ENCODE assay signal across 10 cellular contexts in genomic region chr1:248793592-248793991, GRCh38. TPM values are rescaled to one million over a fixed set of nuclear protein-coding genes. Genes with fewer than 3 reads are reported as not detected.
DNase-seq lines count a peak whose midpoint lies in the region; ATAC-seq and TF ChIP-seq lines count a peak whose summit lies in the region.
"Had no signal": no experiment of that assay in that cellular context is flagged by ENCODE, and none has a peak within 500 bp of the region (broad histone marks: within the 10 kb centered on the region; RNA-seq: fewer than 3 reads in every experiment).

No MANE protein-coding gene starts in this region.

- no peak overlapping the region for H3K18ac ChIP-seq in trophoblast cell (ENCODE audit: low read length)

- H4K12ac ChIP-seq in trophoblast cell (ENCODE audit: low read depth, low read length), result no peak overlapping the region

- peaks cover 15% of the 10 kb centered on the region for H3K9me3 Mint-ChIP-seq in activated CD4-positive, alpha-beta memory T cell treated with anti-CD3 and anti-CD28 coated beads for 36 hours

- DNase-seq in NCI-H146 treated with DMSO at 0.1 percent for 48 hours (lab: John Stamatoyannopoulos, UW; ENCODE audit: unreplicated experiment) (peak; percentile 98), trophoblast cell (no peak), MM.1S (no peak), posterior cingulate gyrus (no peak)
- DNase-seq in activated CD4-positive, alpha-beta memory T cell treated with anti-CD3 and anti-CD28 coated beads for 36 hours, result no peak
- DNase-seq: activated CD4-positive, alpha-beta T cell treated with anti-CD3 and anti-CD28 coated beads for 4 hours had no signal

- ATAC-seq in GM18502 (IDR thresholded peaks at IDR 0.05; ENCODE audit: poor library complexity, unreplicated experiment) (peak; percentile 91), GM19395 (IDR thresholded peaks at IDR 0.05; ENCODE audit: unreplicated experiment) (peak; percentile 88), HG02885 (IDR thresholded peaks at IDR 0.05; ENCODE audit: poor library complexity, unreplicated experiment) (peak; percentile 91)

- H3K27ac ChIP-seq in trophoblast cell (ENCODE audit: low read depth, low read length) (no peak overlapping the region), MM.1S (ENCODE audit: low read length) (no peak overlapping the region)

- H3K9me3 ChIP-seq in trophoblast cell (ENCODE audit: insufficient read depth, low read depth, low read length), result peaks cover 18% of the 10 kb centered on the region
- H3K9me3 ChIP-seq in MM.1S (replicated peaks; ENCODE audit: insufficient read depth, low read length), result no peaks in the 10 kb centered on the region

- no peak overlapping the region for H3K4ac ChIP-seq in trophoblast cell (ENCODE audit: low read depth, low read length)

- TF ChIP-seq CTCF in MM.1S (IDR thresholded peaks at IDR 0.05; ENCODE audit: low read length), result no peak

- H4K8ac ChIP-seq in trophoblast cell (ENCODE audit: low read depth, low read length), result no peak overlapping the region

- no peaks in the 10 kb centered on the region for H3K79me2 ChIP-seq in trophoblast cell (ENCODE audit: control insufficient read depth, insufficient read depth, low read length, poor library complexity)
- H3K79me2 ChIP-seq in MM.1S (ENCODE audit: low read length), result no peaks in the 10 kb centered on the region

- no peak overlapping the region for H2BK120ac ChIP-seq in trophoblast cell (ENCODE audit: insufficient read depth, low read length, poor library complexity)

- no peaks in the 10 kb centered on the region for H4K20me1 ChIP-seq in MM.1S (ENCODE audit: insufficient read depth, low read length)

- POLR2A ChIA-PET in activated CD4-positive, alpha-beta memory T cell treated with anti-CD3 and anti-CD28 coated beads for 36 hours (lab: Charles Lee), result interaction anchor here (0.8 kb wide), 1 partner anchor 18 kb away, joined by 3 read pairs; no protein-coding TSS in a partner anchor

- H3K9ac ChIP-seq in trophoblast cell (ENCODE audit: low read length), result no peak overlapping the region
- H3K9ac ChIP-seq in MM.1S (ENCODE audit: low read length), result no peak overlapping the region

- no peak overlapping the region for H3K4me3 Mint-ChIP-seq in activated CD4-positive, alpha-beta memory T cell treated with anti-CD3 and anti-CD28 coated beads for 36 hours

- intact Hi-C loops in activated CD4-positive, alpha-beta memory T cell treated with anti-CD3 and anti-CD28 coated beads for 36 hours (cut with micrococcal nuclease), result no loop called here
- intact Hi-C loops in posterior cingulate gyrus (cut with DNase I), result no loop called here

- no peaks in the 10 kb centered on the region for H3K4me1 ChIP-seq in trophoblast cell (ENCODE audit: control insufficient read depth in 1 of 2, insufficient read depth in 2 of 2, low read length in 2 of 2)
- no peaks in the 10 kb centered on the region for H3K4me1 ChIP-seq in MM.1S (ENCODE audit: low read length)

- H2BK12ac ChIP-seq in trophoblast cell (ENCODE audit: low read length), result no peak overlapping the region

- H3K27me3 ChIP-seq in trophoblast cell (ENCODE audit: insufficient read depth, low read length), result no peaks in the 10 kb centered on the region
- H3K27me3 ChIP-seq in MM.1S (replicated peaks; ENCODE audit: insufficient read depth, low read length), result no peaks in the 10 kb centered on the region

- H2BK5ac ChIP-seq in trophoblast cell (ENCODE audit: low read depth, low read length, poor library complexity), result no peak overlapping the region

- H3K36me3 ChIP-seq in trophoblast cell (ENCODE audit: control insufficient read depth in 1 of 2, insufficient read depth in 2 of 2, low read length in 2 of 2), result no peaks in the 10 kb centered on the region
- no peaks in the 10 kb centered on the region for H3K36me3 ChIP-seq in MM.1S (replicated peaks; ENCODE audit: insufficient read depth, low read length)

- no peaks in the 10 kb centered on the region for H3K9me2 ChIP-seq in MM.1S (replicated peaks; ENCODE audit: insufficient read depth, low read length)

- CTCF ChIA-PET in activated CD4-positive, alpha-beta memory T cell treated with anti-CD3 and anti-CD28 coated beads for 36 hours (lab: Charles Lee), result no interaction called here

- H3K4me2 ChIP-seq in trophoblast cell (ENCODE audit: low read length) (no peak overlapping the region), MM.1S (ENCODE audit: low read depth, low read length) (no peak overlapping the region)

- H3K36me3 Mint-ChIP-seq in activated CD4-positive, alpha-beta memory T cell treated with anti-CD3 and anti-CD28 coated beads for 36 hours, result peaks cover 1% of the 10 kb centered on the region

- H3K14ac ChIP-seq in trophoblast cell (ENCODE audit: low read length), result no peak overlapping the region

- H3K4me3 ChIP-seq in trophoblast cell (ENCODE audit: low read depth, low read length) (no peak overlapping the region), MM.1S (ENCODE audit: low read length) (no peak overlapping the region)

- H3K79me1 ChIP-seq in trophoblast cell (ENCODE audit: low read length), result no peaks in the 10 kb centered on the region

- no peaks in the 10 kb centered on the region for H3F3A ChIP-seq in MM.1S (ENCODE audit: insufficient read depth, low read length)

- H3K4me1 Mint-ChIP-seq in activated CD4-positive, alpha-beta memory T cell treated with anti-CD3 and anti-CD28 coated beads for 36 hours (ENCODE audit: low read depth), result peaks cover 4% of the 10 kb centered on the region

- no peak overlapping the region for H3K23ac ChIP-seq in trophoblast cell (ENCODE audit: low read length)

- no peak overlapping the region for H2AK5ac ChIP-seq in trophoblast cell (ENCODE audit: low read length)

- H4K91ac ChIP-seq in trophoblast cell (ENCODE audit: low read depth, low read length), result no peak overlapping the region

- H3K27ac Mint-ChIP-seq in activated CD4-positive, alpha-beta memory T cell treated with anti-CD3 and anti-CD28 coated beads for 36 hours, result no peak overlapping the region

- H2AFZ ChIP-seq in trophoblast cell (ENCODE audit: insufficient read depth, low read length, poor library complexity) (no peak overlapping the region), MM.1S (ENCODE audit: low read length) (no peak overlapping the region)

- H3K27me3 Mint-ChIP-seq in activated CD4-positive, alpha-beta memory T cell treated with anti-CD3 and anti-CD28 coated beads for 36 hours, result peaks cover 4% of the 10 kb centered on the region

RNA-seq across cellular contexts. Expression of gene SH3BP5L, which starts 32.1 kb away (rescaled TPM):
- 21.2 and 22.7 TPM in 2 replicates for polyA plus RNA-seq in trophoblast cell (2013)
- 10 to 100 TPM; 19.7 to 19.9 TPM for total RNA-seq in activated CD4-positive, alpha-beta memory T cell treated with anti-CD3 and anti-CD28 coated beads for 36 hours

RNA-seq across cellular contexts. Expression of gene LYPD8, which starts 38.0 kb away (rescaled TPM):
- polyA plus RNA-seq in trophoblast cell (2013), result not detected in 2 replicates
- total RNA-seq in activated CD4-positive, alpha-beta memory T cell treated with anti-CD3 and anti-CD28 coated beads for 36 hours, result not detected
- polyA plus RNA-seq: esophagus had no signal

RNA-seq across cellular contexts. Expression of gene ZNF672, which starts 44.4 kb away (rescaled TPM):
- 40.2 and 42.1 TPM in 2 replicates for polyA plus RNA-seq in trophoblast cell (2013)
- total RNA-seq in activated CD4-positive, alpha-beta memory T cell treated with anti-CD3 and anti-CD28 coated beads for 36 hours, result 10 to 100 TPM; 50.3 to 51.4 TPM
